ENCODE assay signal across 20 cellular contexts in genomic region chr7:129670636-129671035, GRCh38.
"Had no signal": no experiment of that assay in that cellular context is flagged by ENCODE, and none has a peak within 500 bp of the region (broad histone marks: within the 10 kb centered on the region; RNA-seq: fewer than 3 reads in every experiment).

No MANE protein-coding gene starts in this region.

- DNase-seq: activated CD4-positive, alpha-beta T cell treated with anti-CD3 and anti-CD28 coated beads, Interleukin-2, amount 50 U/mL, for 4 hours; activated CD4-positive, CD25-positive, alpha-beta regulatory T cell treated with anti-CD3 and anti-CD28 coated beads, Interleukin-2, amount 50 U/mL, for 72 hours; activated CD8-positive, alpha-beta memory T cell treated with anti-CD3 and anti-CD28 coated beads, Interleukin-2, amount 10 ng/mL, durations not matched to agents 7 days and 5 days; activated effector memory CD4-positive, alpha-beta T cell treated with Interleukin-2 at 50 U/mL for 16 hours; activated T-cell treated with anti-CD3 and anti-CD28 coated beads, Interleukin-2, amount 50 U/mL, for 24 hours; central memory CD4-positive, alpha-beta T cell; cortex of kidney; effector memory CD8-positive, alpha-beta T cell; foreskin melanocyte; heart right ventricle; left ventricle myocardium superior; mesenchymal stem cell; occipital lobe; spleen; stimulated activated CD4-positive, alpha-beta T cell treated with anti-CD3 and anti-CD28 coated beads, Interleukin-1b, Interleukin-23, amount 100 ng/mL, for 48 hours had no signal

- H3K4me3 ChIP-seq: heart right ventricle, prostate gland, spleen, tibial nerve, vagina had no signal

- H3K27me3 ChIP-seq: heart right ventricle, spleen, tibial nerve, vagina had no signal

- H3K4me1 ChIP-seq: prostate gland, vagina had no signal

- ATAC-seq: activated CD8-positive, alpha-beta memory T cell treated with anti-CD3 and anti-CD28 coated beads, Interleukin-2, amount 10 ng/mL, durations not matched to agents 7 days and 5 days; effector memory CD8-positive, alpha-beta T cell; heart right ventricle; left ventricle myocardium superior; sciatic nerve; stimulated activated memory B cell treated with anti-CD40 and anti-IgM and Interleukin-4, amounts not matched to agents 10 μg/mL and 1 μg/mL and 100 μg/mL, for 72 hours had no signal

- H3K36me3 ChIP-seq: prostate gland had no signal

- H3K27ac ChIP-seq: heart right ventricle, prostate gland, spleen, tibial nerve, vagina had no signal

- H3K9me3 ChIP-seq: prostate gland, vagina had no signal
